Comparison of ENCODE assay signal across 12 cellular contexts in genomic region chr4:6926081-6926480, GRCh38. TPM values are rescaled to one million over a fixed set of nuclear protein-coding genes. Genes with fewer than 3 reads are reported as not detected.
DNase-seq lines count a peak whose midpoint lies in the region; ATAC-seq and TF ChIP-seq lines count a peak whose summit lies in the region.
"Had no signal": no experiment of that assay in that cellular context is flagged by ENCODE, and none has a peak within 500 bp of the region (broad histone marks: within the 10 kb centered on the region; RNA-seq: fewer than 3 reads in every experiment).

No MANE protein-coding gene starts in this region.

- no peak for TF ChIP-seq CTCF in activated CD8-positive, alpha-beta T cell treated with anti-CD3 and anti-CD28 coated beads for 36 hours (IDR thresholded peaks at IDR 0.05)
- no peak for TF ChIP-seq CTCF in right atrium auricular region (IDR thresholded peaks at IDR 0.05)
- TF ChIP-seq CTCF in GM10248 (IDR thresholded peaks at IDR 0.05; ENCODE audit: control extremely low read depth, extremely low read depth, low read depth, missing control alignments) = no peak

- no peaks in the 10 kb centered on the region for H3K9me3 ChIP-seq in right atrium auricular region
- H3K9me3 ChIP-seq: MG63 had no signal

- peaks cover 0 to 41% of the 10 kb centered on the region in 2 donors for H3K4me1 ChIP-seq in right atrium auricular region

- H3K36me3 Mint-ChIP-seq in activated CD8-positive, alpha-beta memory T cell treated with anti-CD3 and anti-CD28 coated beads, Interleukin-2, amount 10 ng/mL, durations not matched to agents 7 days and 5 days = peaks cover 57% of the 10 kb centered on the region
- peaks cover 39% of the 10 kb centered on the region for H3K36me3 Mint-ChIP-seq in activated CD8-positive, alpha-beta T cell treated with anti-CD3 and anti-CD28 coated beads for 36 hours (ENCODE audit: low read depth)

- no peaks in the 10 kb centered on the region for H3K27me3 Mint-ChIP-seq in activated CD8-positive, alpha-beta memory T cell treated with anti-CD3 and anti-CD28 coated beads, Interleukin-2, amount 10 ng/mL, durations not matched to agents 7 days and 5 days
- no peaks in the 10 kb centered on the region for H3K27me3 Mint-ChIP-seq in activated CD8-positive, alpha-beta T cell treated with anti-CD3 and anti-CD28 coated beads for 36 hours
- H3K27me3 Mint-ChIP-seq: naive B cell had no signal

- ATAC-seq in activated CD8-positive, alpha-beta memory T cell treated with anti-CD3 and anti-CD28 coated beads, Interleukin-2, amount 10 ng/mL, durations not matched to agents 7 days and 5 days = no peak
- peak; percentile 27 for ATAC-seq in activated CD8-positive, alpha-beta T cell treated with anti-CD3 and anti-CD28 coated beads for 36 hours

- peak overlapping the region; percentile 53 for H3K27ac Mint-ChIP-seq in activated CD8-positive, alpha-beta memory T cell treated with anti-CD3 and anti-CD28 coated beads, Interleukin-2, amount 10 ng/mL, durations not matched to agents 7 days and 5 days
- peak overlapping the region; percentile 77 for H3K27ac Mint-ChIP-seq in activated CD8-positive, alpha-beta T cell treated with anti-CD3 and anti-CD28 coated beads for 36 hours

- CTCF ChIA-PET in activated CD8-positive, alpha-beta memory T cell treated with anti-CD3 and anti-CD28 coated beads, Interleukin-2, amount 10 ng/mL, durations not matched to agents 7 days and 5 days (lab: Charles Lee) = interaction anchor here (1.0 to 2.3 kb wide), 7 partner anchors 9 to 145 kb away, joined by 3 to 9 read pairs (median 4); no protein-coding TSS in a partner anchor
- CTCF ChIA-PET in activated CD8-positive, alpha-beta T cell treated with anti-CD3 and anti-CD28 coated beads for 36 hours (lab: Charles Lee) = interaction anchor here (1.0 to 2.5 kb wide), 11 partner anchors 9 to 207 kb away, joined by 3 to 14 read pairs (median 4); partner anchors contain the start of genes TADA2B and TBC1D14
- CTCF ChIA-PET in GM10248 (lab: Yijun Ruan, JAX) = interaction anchor here (1.0 to 6.3 kb wide), 4 partner anchors 8 to 117 kb away, joined by 3 to 31 read pairs (median 4); partner anchors contain the start of gene TADA2B

- H3K36me3 ChIP-seq in right atrium auricular region = peaks cover 22% of the 10 kb centered on the region
- H3K36me3 ChIP-seq: MG63 had no signal

- H3K27ac ChIP-seq in right atrium auricular region = peak overlapping the region; percentile 20 to 35

- no peaks in the 10 kb centered on the region for H3K27me3 ChIP-seq in right atrium auricular region
- H3K27me3 ChIP-seq: MG63 had no signal

- POLR2A ChIA-PET in activated CD8-positive, alpha-beta T cell treated with anti-CD3 and anti-CD28 coated beads for 36 hours (lab: Charles Lee) = interaction anchor here (1.0 to 2.2 kb wide), 7 partner anchors 9 to 141 kb away, joined by 4 to 13 read pairs (median 5); partner anchors contain the start of genes GRPEL1 and TBC1D14
- POLR2A ChIA-PET in GM10248 (lab: Yijun Ruan, JAX) = no interaction called here

- intact Hi-C loops in activated CD8-positive, alpha-beta T cell treated with anti-CD3 and anti-CD28 coated beads for 36 hours (cut with micrococcal nuclease) = no loop called here

- no peak for DNase-seq in activated CD8-positive, alpha-beta memory T cell treated with anti-CD3 and anti-CD28 coated beads, Interleukin-2, amount 10 ng/mL, durations not matched to agents 7 days and 5 days
- no peak for DNase-seq in activated CD8-positive, alpha-beta memory T cell treated with anti-CD3 and anti-CD28 coated beads for 24 hours
- DNase-seq in activated CD8-positive, alpha-beta T cell treated with anti-CD3 and anti-CD28 coated beads for 36 hours = peak; percentile 45
- DNase-seq in right atrium auricular region (ENCODE audit: low spot score) = no peak
- DNase-seq in superior temporal gyrus (ENCODE audit: extremely low spot score) = peak; percentile 20
- DNase-seq in NAMALWA (ENCODE audit: low spot score) = no peak
- DNase-seq in NCI-H2227 (lab: John Stamatoyannopoulos, UW; ENCODE audit: unreplicated experiment) = no peak
- DNase-seq in GM10248 (ENCODE audit: extremely low spot score) = no peak
- DNase-seq: MG63; naive B cell; NCI-H524 treated with DMSO at 0.1 percent for 48 hours; stimulated activated naive CD4-positive, alpha-beta T cell treated with Interleukin-2 at 50 U/mL for 16 hours had no signal

- peaks cover 50% of the 10 kb centered on the region for H3K4me1 Mint-ChIP-seq in activated CD8-positive, alpha-beta memory T cell treated with anti-CD3 and anti-CD28 coated beads, Interleukin-2, amount 10 ng/mL, durations not matched to agents 7 days and 5 days
- H3K4me1 Mint-ChIP-seq in activated CD8-positive, alpha-beta T cell treated with anti-CD3 and anti-CD28 coated beads for 36 hours (ENCODE audit: low read depth) = peaks cover 67% of the 10 kb centered on the region

- H3K9me3 Mint-ChIP-seq in activated CD8-positive, alpha-beta memory T cell treated with anti-CD3 and anti-CD28 coated beads, Interleukin-2, amount 10 ng/mL, durations not matched to agents 7 days and 5 days (ENCODE audit: low read depth) = no peaks in the 10 kb centered on the region
- no peaks in the 10 kb centered on the region for H3K9me3 Mint-ChIP-seq in activated CD8-positive, alpha-beta T cell treated with anti-CD3 and anti-CD28 coated beads for 36 hours
- H3K9me3 Mint-ChIP-seq: naive B cell had no signal

- H3K4me3 Mint-ChIP-seq in activated CD8-positive, alpha-beta memory T cell treated with anti-CD3 and anti-CD28 coated beads, Interleukin-2, amount 10 ng/mL, durations not matched to agents 7 days and 5 days = no peak overlapping the region
- peak overlapping the region; percentile 40 for H3K4me3 Mint-ChIP-seq in activated CD8-positive, alpha-beta T cell treated with anti-CD3 and anti-CD28 coated beads for 36 hours
- H3K4me3 Mint-ChIP-seq: naive B cell had no signal

- no peak overlapping the region for H3K4me3 ChIP-seq in right atrium auricular region
- H3K4me3 ChIP-seq: MG63 had no signal

RNA-seq across cellular contexts. Expression of gene TBC1D14, which starts 16.5 kb away (rescaled TPM):
- total RNA-seq in activated CD8-positive, alpha-beta memory T cell treated with anti-CD3 and anti-CD28 coated beads, Interleukin-2, amount 10 ng/mL, durations not matched to agents 7 days and 5 days = 10 to 100 TPM; 49.0 to 49.1 TPM
- 10 to 100 TPM; 34.7 to 36.3 TPM for total RNA-seq in activated CD8-positive, alpha-beta T cell treated with anti-CD3 and anti-CD28 coated beads for 36 hours
- 10 to 100 TPM; 33.7 to 34.0 TPM for total RNA-seq in right atrium auricular region

Comparison
In these comparisons a context has a peak if more than half of its experiments do, and no peak if none do; other contexts are left out.
1. DNase-seq: peak in activated CD8-positive, alpha-beta T cell treated with anti-CD3 and anti-CD28 coated beads for 36 hours (single experiment) and superior temporal gyrus (single experiment); none in activated CD8-positive, alpha-beta memory T cell treated with anti-CD3 and anti-CD28 coated beads, Interleukin-2, amount 10 ng/mL, durations not matched to agents 7 days and 5 days (single experiment), activated CD8-positive, alpha-beta memory T cell treated with anti-CD3 and anti-CD28 coated beads for 24 hours (single experiment), right atrium auricular region (single experiment), NAMALWA (single experiment), NCI-H2227 (single experiment) and GM10248 (single experiment).